ENCODE assay signal across 1 cellular context in the genomic region with DNA sequence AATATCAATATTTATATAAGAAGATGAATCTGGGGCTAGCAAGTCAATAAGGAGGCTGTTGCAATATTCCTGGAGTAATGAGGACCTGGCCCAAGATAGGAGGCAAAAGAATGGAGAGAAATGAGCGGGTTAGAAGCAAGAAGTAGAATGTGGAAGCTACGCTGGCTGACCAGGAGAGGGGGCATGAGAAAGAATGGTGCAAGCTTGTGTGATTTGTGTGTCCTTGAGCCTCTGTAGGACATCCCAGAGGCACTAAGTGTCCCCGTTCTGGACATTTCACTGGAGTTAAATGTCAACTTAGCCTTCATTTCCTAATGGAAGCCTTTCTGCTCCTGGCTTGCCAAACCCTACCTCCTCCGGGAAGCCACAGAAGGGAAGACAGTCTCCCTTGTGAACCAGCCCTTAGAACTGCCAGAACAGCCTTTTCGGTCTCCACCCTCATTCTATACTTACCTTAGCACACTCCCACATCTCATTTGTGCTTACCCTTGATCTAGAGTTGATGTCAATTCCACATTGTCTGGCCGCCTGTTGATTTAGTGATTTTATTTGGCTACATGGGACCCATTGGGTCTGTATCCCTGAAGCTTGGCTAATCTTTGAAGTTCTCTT.
TF ChIP-seq lines count a peak whose summit lies in the region.

No MANE protein-coding gene starts in this region.

TF ChIP-seq in HepG2, 621 proteins besides CTCF, POLR2A, EP300 and RAD21 (continues in another document):
- TF ChIP-seq ZNF556 (CRISPR knock-in tag; IDR thresholded peaks at IDR 0.05; ENCODE audit: borderline replicate concordance): no peak
- no peak for TF ChIP-seq UBTF (CRISPR knock-in tag; IDR thresholded peaks at IDR 0.05)
- TF ChIP-seq ZNF772 (CRISPR knock-in tag; IDR thresholded peaks at IDR 0.05): no peak
- no peak for TF ChIP-seq ZNF781 (CRISPR knock-in tag; IDR thresholded peaks at IDR 0.05; ENCODE audit: borderline replicate concordance, not compliant biosample characterization)
- no peak for TF ChIP-seq SMYD3 (CRISPR knock-in tag; IDR thresholded peaks at IDR 0.05)
- TF ChIP-seq SIX4 (CRISPR knock-in tag; IDR thresholded peaks at IDR 0.05): 0 out of 2 replicates have a peak, but pooled peaks have one; percentile 10
- peak; percentile 58 for TF ChIP-seq STAG1 (CRISPR knock-in tag; IDR thresholded peaks at IDR 0.05)
- TF ChIP-seq ZZZ3 (CRISPR knock-in tag; IDR thresholded peaks at IDR 0.05; ENCODE audit: borderline replicate concordance): no peak
- TF ChIP-seq, protein P1, sequence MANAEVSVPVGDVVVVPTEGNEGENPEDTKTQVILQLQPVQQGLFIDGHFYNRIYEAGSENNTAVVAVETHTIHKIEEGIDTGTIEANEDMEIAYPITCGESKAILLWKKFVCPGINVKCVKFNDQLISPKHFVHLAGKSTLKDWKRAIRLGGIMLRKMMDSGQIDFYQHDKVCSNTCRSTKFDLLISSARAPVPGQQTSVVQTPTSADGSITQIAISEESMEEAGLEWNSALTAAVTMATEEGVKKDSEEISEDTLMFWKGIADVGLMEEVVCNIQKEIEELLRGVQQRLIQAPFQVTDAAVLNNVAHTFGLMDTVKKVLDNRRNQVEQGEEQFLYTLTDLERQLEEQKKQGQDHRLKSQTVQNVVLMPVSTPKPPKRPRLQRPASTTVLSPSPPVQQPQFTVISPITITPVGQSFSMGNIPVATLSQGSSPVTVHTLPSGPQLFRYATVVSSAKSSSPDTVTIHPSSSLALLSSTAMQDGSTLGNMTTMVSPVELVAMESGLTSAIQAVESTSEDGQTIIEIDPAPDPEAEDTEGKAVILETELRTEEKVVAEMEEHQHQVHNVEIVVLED (CRISPR knock-in tag; IDR thresholded peaks at IDR 0.05; ENCODE audit: borderline replicate concordance): no peak
- TF ChIP-seq NFYB (CRISPR knock-in tag; IDR thresholded peaks at IDR 0.05): no peak
- TF ChIP-seq TEF (CRISPR knock-in tag; IDR thresholded peaks at IDR 0.05): no peak
- 0 out of 2 replicates have a peak, but pooled peaks have one; percentile 30 for TF ChIP-seq HDAC2 (CRISPR knock-in tag; IDR thresholded peaks at IDR 0.05)
- no peak for TF ChIP-seq DNMT1 (CRISPR knock-in tag; IDR thresholded peaks at IDR 0.05)
- TF ChIP-seq ZNF331 (CRISPR knock-in tag; IDR thresholded peaks at IDR 0.05): peak; percentile 51; the same call in 1 of the 2 replicates
- TF ChIP-seq, protein P2, sequence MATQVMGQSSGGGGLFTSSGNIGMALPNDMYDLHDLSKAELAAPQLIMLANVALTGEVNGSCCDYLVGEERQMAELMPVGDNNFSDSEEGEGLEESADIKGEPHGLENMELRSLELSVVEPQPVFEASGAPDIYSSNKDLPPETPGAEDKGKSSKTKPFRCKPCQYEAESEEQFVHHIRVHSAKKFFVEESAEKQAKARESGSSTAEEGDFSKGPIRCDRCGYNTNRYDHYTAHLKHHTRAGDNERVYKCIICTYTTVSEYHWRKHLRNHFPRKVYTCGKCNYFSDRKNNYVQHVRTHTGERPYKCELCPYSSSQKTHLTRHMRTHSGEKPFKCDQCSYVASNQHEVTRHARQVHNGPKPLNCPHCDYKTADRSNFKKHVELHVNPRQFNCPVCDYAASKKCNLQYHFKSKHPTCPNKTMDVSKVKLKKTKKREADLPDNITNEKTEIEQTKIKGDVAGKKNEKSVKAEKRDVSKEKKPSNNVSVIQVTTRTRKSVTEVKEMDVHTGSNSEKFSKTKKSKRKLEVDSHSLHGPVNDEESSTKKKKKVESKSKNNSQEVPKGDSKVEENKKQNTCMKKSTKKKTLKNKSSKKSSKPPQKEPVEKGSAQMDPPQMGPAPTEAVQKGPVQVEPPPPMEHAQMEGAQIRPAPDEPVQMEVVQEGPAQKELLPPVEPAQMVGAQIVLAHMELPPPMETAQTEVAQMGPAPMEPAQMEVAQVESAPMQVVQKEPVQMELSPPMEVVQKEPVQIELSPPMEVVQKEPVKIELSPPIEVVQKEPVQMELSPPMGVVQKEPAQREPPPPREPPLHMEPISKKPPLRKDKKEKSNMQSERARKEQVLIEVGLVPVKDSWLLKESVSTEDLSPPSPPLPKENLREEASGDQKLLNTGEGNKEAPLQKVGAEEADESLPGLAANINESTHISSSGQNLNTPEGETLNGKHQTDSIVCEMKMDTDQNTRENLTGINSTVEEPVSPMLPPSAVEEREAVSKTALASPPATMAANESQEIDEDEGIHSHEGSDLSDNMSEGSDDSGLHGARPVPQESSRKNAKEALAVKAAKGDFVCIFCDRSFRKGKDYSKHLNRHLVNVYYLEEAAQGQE (IDR thresholded peaks at IDR 0.05; ENCODE audit: borderline replicate concordance in 1 of 2, low read depth in 1 of 2, low read length in 2 of 2): no peak
- TF ChIP-seq ZNF678 (CRISPR knock-in tag; IDR thresholded peaks at IDR 0.05): no peak
- no peak for TF ChIP-seq NAIF1 (CRISPR knock-in tag; IDR thresholded peaks at IDR 0.05; ENCODE audit: borderline replicate concordance)
- no peak for TF ChIP-seq TRIM24 (CRISPR knock-in tag; IDR thresholded peaks at IDR 0.05)
- TF ChIP-seq PAWR (CRISPR knock-in tag; IDR thresholded peaks at IDR 0.05; ENCODE audit: borderline replicate concordance): no peak
- no peak for TF ChIP-seq LRRFIP1 (CRISPR knock-in tag; conservative IDR thresholded peaks at IDR 0.05)
- no peak for TF ChIP-seq SNAPC2 (CRISPR knock-in tag; IDR thresholded peaks at IDR 0.05)
- TF ChIP-seq KAT7 (CRISPR knock-in tag; IDR thresholded peaks at IDR 0.05; ENCODE audit: borderline replicate concordance): no peak
- TF ChIP-seq GTF3A (CRISPR knock-in tag; conservative IDR thresholded peaks at IDR 0.05): no peak
- no peak for TF ChIP-seq NONO (IDR thresholded peaks at IDR 0.05)
- TF ChIP-seq NONO (CRISPR knock-in tag; conservative IDR thresholded peaks at IDR 0.05): no peak
- no peak for TF ChIP-seq IRX3 (CRISPR knock-in tag; IDR thresholded peaks at IDR 0.05; ENCODE audit: borderline replicate concordance, low read depth)
- no peak for TF ChIP-seq MED13 (CRISPR knock-in tag; IDR thresholded peaks at IDR 0.05)
- TF ChIP-seq, protein P3, sequence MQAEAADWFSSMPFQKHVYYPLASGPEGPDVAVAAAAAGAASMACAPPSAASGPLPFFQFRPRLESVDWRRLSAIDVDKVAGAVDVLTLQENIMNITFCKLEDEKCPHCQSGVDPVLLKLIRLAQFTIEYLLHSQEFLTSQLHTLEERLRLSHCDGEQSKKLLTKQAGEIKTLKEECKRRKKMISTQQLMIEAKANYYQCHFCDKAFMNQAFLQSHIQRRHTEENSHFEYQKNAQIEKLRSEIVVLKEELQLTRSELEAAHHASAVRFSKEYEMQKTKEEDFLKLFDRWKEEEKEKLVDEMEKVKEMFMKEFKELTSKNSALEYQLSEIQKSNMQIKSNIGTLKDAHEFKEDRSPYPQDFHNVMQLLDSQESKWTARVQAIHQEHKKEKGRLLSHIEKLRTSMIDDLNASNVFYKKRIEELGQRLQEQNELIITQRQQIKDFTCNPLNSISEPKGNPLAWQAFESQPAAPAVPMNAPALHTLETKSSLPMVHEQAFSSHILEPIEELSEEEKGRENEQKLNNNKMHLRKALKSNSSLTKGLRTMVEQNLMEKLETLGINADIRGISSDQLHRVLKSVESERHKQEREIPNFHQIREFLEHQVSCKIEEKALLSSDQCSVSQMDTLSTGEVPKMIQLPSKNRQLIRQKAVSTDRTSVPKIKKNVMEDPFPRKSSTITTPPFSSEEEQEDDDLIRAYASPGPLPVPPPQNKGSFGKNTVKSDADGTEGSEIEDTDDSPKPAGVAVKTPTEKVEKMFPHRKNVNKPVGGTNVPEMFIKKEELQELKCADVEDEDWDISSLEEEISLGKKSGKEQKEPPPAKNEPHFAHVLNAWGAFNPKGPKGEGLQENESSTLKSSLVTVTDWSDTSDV (CRISPR knock-in tag; IDR thresholded peaks at IDR 0.05): no peak
- no peak for TF ChIP-seq ZNF704 (CRISPR knock-in tag; IDR thresholded peaks at IDR 0.05; ENCODE audit: borderline replicate concordance)
- no peak for TF ChIP-seq ZBTB7A (CRISPR knock-in tag; IDR thresholded peaks at IDR 0.05)
- TF ChIP-seq ZSCAN20 (CRISPR knock-in tag; IDR thresholded peaks at IDR 0.05; ENCODE audit: borderline replicate concordance): no peak
- no peak for TF ChIP-seq ZNF333 (CRISPR knock-in tag; IDR thresholded peaks at IDR 0.05; ENCODE audit: borderline replicate concordance)
- TF ChIP-seq REPIN1 (CRISPR knock-in tag; IDR thresholded peaks at IDR 0.05; ENCODE audit: borderline replicate concordance, low read depth): no peak
- TF ChIP-seq, protein P4, sequence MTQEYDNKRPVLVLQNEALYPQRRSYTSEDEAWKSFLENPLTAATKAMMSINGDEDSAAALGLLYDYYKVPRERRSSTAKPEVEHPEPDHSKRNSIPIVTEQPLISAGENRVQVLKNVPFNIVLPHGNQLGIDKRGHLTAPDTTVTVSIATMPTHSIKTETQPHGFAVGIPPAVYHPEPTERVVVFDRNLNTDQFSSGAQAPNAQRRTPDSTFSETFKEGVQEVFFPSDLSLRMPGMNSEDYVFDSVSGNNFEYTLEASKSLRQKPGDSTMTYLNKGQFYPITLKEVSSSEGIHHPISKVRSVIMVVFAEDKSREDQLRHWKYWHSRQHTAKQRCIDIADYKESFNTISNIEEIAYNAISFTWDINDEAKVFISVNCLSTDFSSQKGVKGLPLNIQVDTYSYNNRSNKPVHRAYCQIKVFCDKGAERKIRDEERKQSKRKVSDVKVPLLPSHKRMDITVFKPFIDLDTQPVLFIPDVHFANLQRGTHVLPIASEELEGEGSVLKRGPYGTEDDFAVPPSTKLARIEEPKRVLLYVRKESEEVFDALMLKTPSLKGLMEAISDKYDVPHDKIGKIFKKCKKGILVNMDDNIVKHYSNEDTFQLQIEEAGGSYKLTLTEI (CRISPR knock-in tag; conservative IDR thresholded peaks at IDR 0.05): no peak
- TF ChIP-seq ZNF577 (CRISPR knock-in tag; IDR thresholded peaks at IDR 0.05; ENCODE audit: borderline replicate concordance, low read depth): no peak
- TF ChIP-seq BCLAF1 (IDR thresholded peaks at IDR 0.05): no peak
- TF ChIP-seq GFI1 (CRISPR knock-in tag; IDR thresholded peaks at IDR 0.05; ENCODE audit: borderline replicate concordance): no peak
- no peak for TF ChIP-seq TP53 (CRISPR knock-in tag; conservative IDR thresholded peaks at IDR 0.05)
- TF ChIP-seq ZBTB20 (CRISPR knock-in tag; IDR thresholded peaks at IDR 0.05; ENCODE audit: borderline replicate concordance, low read depth): no peak
